In genomic region chr12:93783827-93784226, GRCh38 we compare ENCODE assay signal across 8 cellular contexts.
DNase-seq lines count a peak whose midpoint lies in the region; ATAC-seq and TF ChIP-seq lines count a peak whose summit lies in the region.

No MANE protein-coding gene starts in this region.

- POLR2A ChIA-PET in HEK293T (lab: Yijun Ruan, JAX): no interaction called here

- no peaks in the 10 kb centered on the region for H3K9me3 ChIP-seq in mesenchymal stem cell (ENCODE audit: control insufficient read depth, low read length)
- no peaks in the 10 kb centered on the region for H3K9me3 ChIP-seq in thoracic aorta

- H3K27me3 ChIP-seq in mesenchymal stem cell (ENCODE audit: control insufficient read depth in 1 of 2, insufficient read depth in 1 of 2, low read length in 2 of 2) (no peaks in the 10 kb centered on the region), thoracic aorta (replicated peaks; ENCODE audit: insufficient read depth) (no peaks in the 10 kb centered on the region)

- H2BK120ac ChIP-seq in mesenchymal stem cell (ENCODE audit: low read depth, low read length): no peak overlapping the region

- TF ChIP-seq CTCF in thoracic aorta (IDR thresholded peaks at IDR 0.05): no peak

- H3K4me3 Mint-ChIP-seq in activated naive CD8-positive, alpha-beta T cell: peak overlapping the region; percentile 63

- CTCF ChIA-PET in HEK293T (lab: Yijun Ruan, JAX): no interaction called here

- 45% methylated on average over 8 of the region's 9 CpGs for WGBS in mesenchymal stem cell

- H4K91ac ChIP-seq in mesenchymal stem cell (ENCODE audit: low read length): peak overlapping the region; percentile 87

- no peak overlapping the region for H2AK5ac ChIP-seq in mesenchymal stem cell (ENCODE audit: low read length, severe bottlenecking)

- peaks cover 75% of the 10 kb centered on the region for H3K4me1 Mint-ChIP-seq in activated naive CD8-positive, alpha-beta T cell (ENCODE audit: low read depth)

- H3K36me3 Mint-ChIP-seq in activated naive CD8-positive, alpha-beta T cell: peaks cover 10% of the 10 kb centered on the region

- no peak overlapping the region for H2BK15ac ChIP-seq in mesenchymal stem cell (ENCODE audit: low read depth, poor library complexity, severe bottlenecking)

- H2AFZ ChIP-seq in mesenchymal stem cell (ENCODE audit: low read depth, low read length): no peak overlapping the region

- no peaks in the 10 kb centered on the region for H3K36me3 ChIP-seq in mesenchymal stem cell (ENCODE audit: control insufficient read depth in 1 of 2, insufficient read depth in 2 of 2, low read depth in 1 of 2, low read length in 2 of 2)
- no peaks in the 10 kb centered on the region for H3K36me3 ChIP-seq in thoracic aorta

- ATAC-seq in thoracic aorta (ENCODE audit: insufficient number of reproducible peaks, low FRiP score, low read depth) (no peak), HG03378 (IDR thresholded peaks at IDR 0.05; ENCODE audit: unreplicated experiment) (no peak), GM21737 (IDR thresholded peaks at IDR 0.05; ENCODE audit: unreplicated experiment) (no peak)

- H2BK12ac ChIP-seq in mesenchymal stem cell (ENCODE audit: low read length in 2 of 2): peak overlapping the region; percentile 13 to 78

- no peaks in the 10 kb centered on the region for H3K27me3 Mint-ChIP-seq in activated naive CD8-positive, alpha-beta T cell

- H3K4me3 ChIP-seq in mesenchymal stem cell (ENCODE audit: insufficient read depth in 1 of 2, low read depth in 1 of 2, low read length in 2 of 2): no peak overlapping the region
- no peak overlapping the region for H3K4me3 ChIP-seq in thoracic aorta

- peak; percentile 7 for DNase-seq in T follicular helper cell (ENCODE audit: low read depth)
- DNase-seq in mesenchymal stem cell: peak; percentile 27
- DNase-seq in thoracic aorta (ENCODE audit: low spot score): no peak
- no peak for DNase-seq in HK-2 (ENCODE audit: unreplicated experiment)
- no peak for DNase-seq in HEK293T (ENCODE audit: extremely low spot score)

- peak overlapping the region; percentile 21 for H4K8ac ChIP-seq in mesenchymal stem cell (ENCODE audit: low read length)

- H2BK5ac ChIP-seq in mesenchymal stem cell (ENCODE audit: low read depth, low read length, poor library complexity, severe bottlenecking): no peak overlapping the region

- peak overlapping the region; percentile 73 for H3K9ac ChIP-seq in mesenchymal stem cell (ENCODE audit: low read length)

- H3K27ac ChIP-seq in mesenchymal stem cell (ENCODE audit: low read length, poor library complexity, severe bottlenecking) (peak overlapping the region; percentile 66), thoracic aorta (peak overlapping the region; percentile 78 to 88)

- H3K4me2 ChIP-seq in mesenchymal stem cell (ENCODE audit: low read length, poor library complexity, severe bottlenecking): no peak overlapping the region

- no peak overlapping the region for H3K23ac ChIP-seq in mesenchymal stem cell (ENCODE audit: low read length in 2 of 2)

- H3K27ac Mint-ChIP-seq in activated naive CD8-positive, alpha-beta T cell: peak overlapping the region; percentile 93

- no peaks in the 10 kb centered on the region for H3K9me3 Mint-ChIP-seq in activated naive CD8-positive, alpha-beta T cell (ENCODE audit: low read depth)

- peak overlapping the region; percentile 29 to 60 for H3K4ac ChIP-seq in mesenchymal stem cell (ENCODE audit: low read depth in 1 of 2, low read length in 2 of 2)

- peaks cover 3% of the 10 kb centered on the region for H3K79me1 ChIP-seq in mesenchymal stem cell (replicated peaks; ENCODE audit: low read length, poor library complexity, severe bottlenecking)

- H3K18ac ChIP-seq in mesenchymal stem cell (ENCODE audit: low read depth in 1 of 2, low read length in 2 of 2): peak overlapping the region; percentile 45 to 81

- H3K4me1 ChIP-seq in mesenchymal stem cell (ENCODE audit: control insufficient read depth, insufficient read depth, low read depth, low read length): peaks cover 5% of the 10 kb centered on the region
- peaks cover 34 to 58% of the 10 kb centered on the region in 2 donors for H3K4me1 ChIP-seq in thoracic aorta (ENCODE audit: control insufficient read depth in 1 of 2, low read depth in 2 of 2)

- H3K14ac ChIP-seq in mesenchymal stem cell (ENCODE audit: low read length in 2 of 2): no peak overlapping the region

TF ChIP-seq in HEK293T, 16 proteins besides CTCF, POLR2A, EP300 and RAD21:
- TF ChIP-seq PKNOX1 (IDR thresholded peaks at IDR 0.05) (no peak), BHLHE40 (IDR thresholded peaks at IDR 0.05; ENCODE audit: borderline replicate concordance) (no peak), SP1 (IDR thresholded peaks at IDR 0.05) (no peak), TARDBP (IDR thresholded peaks at IDR 0.05) (no peak), SUZ12 (IDR thresholded peaks at IDR 0.05) (no peak), FOXK2 (IDR thresholded peaks at IDR 0.05) (no peak), NFRKB (IDR thresholded peaks at IDR 0.05) (no peak), FOXA1 (IDR thresholded peaks at IDR 0.05) (no peak), CTBP1 (IDR thresholded peaks at IDR 0.05; ENCODE audit: borderline replicate concordance) (no peak)

Comparison
In these comparisons a context has a peak if more than half of its experiments do, and no peak if none do; other contexts are left out.
1. DNase-seq: peak in T follicular helper cell (single experiment) and mesenchymal stem cell (single experiment); none in thoracic aorta (single experiment), HK-2 (single experiment) and HEK293T (single experiment).